In genomic region chr1:27862671-27863551, GRCh38 we compare ENCODE assay signal across 8 cellular contexts. TPM values are rescaled to one million over a fixed set of nuclear protein-coding genes. Genes with fewer than 3 reads are reported as not detected.
DNase-seq lines count a peak whose midpoint lies in the region; ATAC-seq and TF ChIP-seq lines count a peak whose summit lies in the region.

No MANE protein-coding gene starts in this region.

- H4K20me1 ChIP-seq in osteoblast (ENCODE audit: insufficient read depth, low read length), result no peaks in the 10 kb centered on the region

- H3K27me3 ChIP-seq in AG04450 (ENCODE audit: control insufficient read depth, insufficient read depth, low read length) (no peaks in the 10 kb centered on the region), osteoblast (ENCODE audit: insufficient read depth, low read length) (no peaks in the 10 kb centered on the region)

- H3K9me3 ChIP-seq in AG04450 (ENCODE audit: control insufficient read depth, insufficient read depth, low read length), result no peaks in the 10 kb centered on the region
- no peaks in the 10 kb centered on the region for H3K9me3 ChIP-seq in osteoblast (ENCODE audit: low read depth, low read length)

- no peak for TF ChIP-seq CTCF in AG04450 (IDR thresholded peaks at IDR 0.05; ENCODE audit: low read depth, low read length)
- no peak for TF ChIP-seq CTCF in fibroblast of the aortic adventitia (IDR thresholded peaks at IDR 0.05; ENCODE audit: insufficient read depth, low read length)
- no peak for TF ChIP-seq CTCF in osteoblast (IDR thresholded peaks at IDR 0.05; ENCODE audit: extremely low read depth, low read depth, low read length)

- CTCF ChIA-PET in AG04450 (lab: Charles Lee), result no interaction called here

- DNase-seq in AG04450 (ENCODE audit: low read depth, low spot score) (peak; percentile 90), H4 (ENCODE audit: low spot score) (peak; percentile 75), SW480 (ENCODE audit: low spot score) (peak; percentile 31), fibroblast of the aortic adventitia (ENCODE audit: low read depth) (peak; percentile 91), osteoblast (ENCODE audit: insufficient read length, low spot score, missing footprints) (peak; percentile 98), SHP77 treated with DMSO at 0.1 percent for 48 hours (lab: John Stamatoyannopoulos, UW) (no peak)

- no peak for ATAC-seq in GM21367 (IDR thresholded peaks at IDR 0.05; ENCODE audit: unreplicated experiment)
- no peak for ATAC-seq in GM19023 (IDR thresholded peaks at IDR 0.05; ENCODE audit: unreplicated experiment)

- H3K27ac ChIP-seq in AG04450 (ENCODE audit: low read depth, low read length) (peak overlapping the region; percentile 89), osteoblast (ENCODE audit: low read depth, low read length) (peak overlapping the region; percentile 98)

- peak overlapping the region; percentile 73 for H3K4me2 ChIP-seq in osteoblast (ENCODE audit: insufficient read depth, low read length)

- H3K79me2 ChIP-seq in osteoblast (ENCODE audit: insufficient read depth, low read length), result no peaks in the 10 kb centered on the region

- H3K36me3 ChIP-seq in osteoblast (ENCODE audit: insufficient read depth, low read length), result no peaks in the 10 kb centered on the region

- H3K4me3 ChIP-seq in AG04450 (ENCODE audit: low read depth, low read length), result no peak overlapping the region; the same call in 1 of the 2 replicates
- H3K4me3 ChIP-seq in fibroblast of the aortic adventitia (ENCODE audit: low read depth, low read length), result no peak overlapping the region
- peak overlapping the region; percentile 42 for H3K4me3 ChIP-seq in osteoblast (ENCODE audit: insufficient read depth, low read length)

- POLR2A ChIA-PET in AG04450 (lab: Yijun Ruan, JAX), result interaction anchor here (1.9 kb wide), 1 partner anchor 12 kb away, joined by 14 read pairs; no protein-coding TSS in a partner anchor

- peak overlapping the region; percentile 87 for H2AFZ ChIP-seq in osteoblast (ENCODE audit: low read length)

- H3K4me1 ChIP-seq in osteoblast (ENCODE audit: insufficient read depth, low read length), result peaks cover 20% of the 10 kb centered on the region

RNA-seq across cellular contexts. Expression of gene THEMIS2, which starts 9.4 kb away (rescaled TPM):
- 13.0 and 14.1 TPM in 2 replicates for polyA plus RNA-seq in AG04450 (2011; rRNA removed)
- polyA minus RNA-seq in AG04450 (2011; rRNA and poly(A)+ RNA removed), result 10.2 and 12.6 TPM in 2 replicates
- total RNA-seq in H4 (2014; rRNA removed; shearing (Covaris generic)), result 0.75 and 2.6 TPM in 2 replicates
- total RNA-seq in fibroblast of the aortic adventitia (ENCODE audit: low replicate concordance) (1.2 and 2.0 TPM in 2 replicates), osteoblast (16.8 and 17.4 TPM in 2 replicates)

RNA-seq across cellular contexts. Expression of gene PPP1R8, which starts 32.3 kb away (rescaled TPM):
- polyA plus RNA-seq in AG04450 (2011; rRNA removed), result 52.7 and 55.2 TPM in 2 replicates
- polyA minus RNA-seq in AG04450 (2011; rRNA and poly(A)+ RNA removed), result 42.8 and 59.2 TPM in 2 replicates
- total RNA-seq in H4 (2014; rRNA removed; shearing (Covaris generic)), result 32.8 and 45.9 TPM in 2 replicates
- total RNA-seq in fibroblast of the aortic adventitia (ENCODE audit: low replicate concordance), result 23.0 and 35.2 TPM in 2 replicates
- total RNA-seq in osteoblast, result 29.7 and 34.2 TPM in 2 replicates

RNA-seq across cellular contexts. Expression of gene RPA2, which starts 51.5 kb away (rescaled TPM):
- 35.9 and 49.1 TPM in 2 replicates for polyA plus RNA-seq in AG04450 (2011; rRNA removed)
- polyA minus RNA-seq in AG04450 (2011; rRNA and poly(A)+ RNA removed), result 12.6 and 14.3 TPM in 2 replicates
- 78.6 and 83.9 TPM in 2 replicates for total RNA-seq in H4 (2014; rRNA removed; shearing (Covaris generic))
- total RNA-seq in fibroblast of the aortic adventitia (ENCODE audit: low replicate concordance) (12.7 and 42.1 TPM in 2 replicates), osteoblast (20.6 and 49.8 TPM in 2 replicates)
